ENCODE assay signal across 8 cellular contexts in genomic region chr19:33406521-33407139, GRCh38. TPM values are rescaled to one million over a fixed set of nuclear protein-coding genes. Genes with fewer than 3 reads are reported as not detected.
A peak's percentile ranks its signal among the peaks of the same experiment; 100 is the strongest.
DNase-seq lines count a peak whose midpoint lies in the region; ATAC-seq and TF ChIP-seq lines count a peak whose summit lies in the region.

No MANE protein-coding gene starts in this region.

- ATAC-seq in heart right ventricle (peak; percentile 59 to 83 (median 76)), GM18861 (IDR thresholded peaks at IDR 0.05; ENCODE audit: unreplicated experiment) (no peak), GM21381 (IDR thresholded peaks at IDR 0.05; ENCODE audit: unreplicated experiment) (no peak)

- H3K27me3 ChIP-seq in heart right ventricle (no peaks in the 10 kb centered on the region), sigmoid colon (no peaks in the 10 kb centered on the region)

- no peak overlapping the region for H3K4me3 ChIP-seq in heart right ventricle
- H3K4me3 ChIP-seq in sigmoid colon, result no peak overlapping the region

- H3K36me3 ChIP-seq in heart right ventricle, result peaks cover 0 to 20% (median 0%) of the 10 kb centered on the region in 9 donors
- peaks cover 0 to 14% (median 0%) of the 10 kb centered on the region in 4 donors for H3K36me3 ChIP-seq in sigmoid colon

- no peak overlapping the region for H3K27ac ChIP-seq in heart right ventricle
- no peak overlapping the region for H3K27ac ChIP-seq in sigmoid colon

- intact Hi-C loops in heart right ventricle (cut with DNase I) (loop anchor here (1.0 to 10.0 kb wide), 12 partner anchors 74 to 262 kb away; partner anchors contain the start of gene CEBPA (in 6 of the 10)), sigmoid colon (cut with DNase I) (loop anchor here (2.0 kb wide), 1 partner anchor 172 kb away; no protein-coding TSS in a partner anchor)

- TF ChIP-seq CTCF in heart right ventricle (IDR thresholded peaks at IDR 0.05) (peak; percentile 92 to 99 (median 96)), sigmoid colon (IDR thresholded peaks at IDR 0.05) (peak; percentile 86 to 97 (median 94))

- peak; percentile 67 for DNase-seq in G401 (ENCODE audit: low spot score)
- peak; percentile 44 to 54 for DNase-seq in Kasumi-1 (lab: John Stamatoyannopoulos, UW)
- peak; percentile 38 for DNase-seq in SW480 (ENCODE audit: low spot score)
- peak; percentile 52 for DNase-seq in activated naive CD8-positive, alpha-beta T cell treated with anti-CD3 and anti-CD28 coated beads, Interleukin-2, amount 50 U/mL, for 16 hours (ENCODE audit: low read depth, low spot score)
- DNase-seq in heart right ventricle, result peak; percentile 60 to 71
- peak; percentile 83 for DNase-seq in sigmoid colon

- H3K9me3 ChIP-seq in heart right ventricle, result no peaks in the 10 kb centered on the region
- no peaks in the 10 kb centered on the region for H3K9me3 ChIP-seq in sigmoid colon

- TF ChIP-seq POLR2A in sigmoid colon (IDR thresholded peaks at IDR 0.05), result no peak

- in situ Hi-C loops in G401 (cut with HindIII; ENCODE audit: low sequenced_read_pairs), result no loop called here

- 63 to 65% methylated on average over 13 of the region's 13 CpGs for WGBS in heart right ventricle, 2 donors
- 62 to 64% methylated on average over 13 of the region's 13 CpGs for WGBS in sigmoid colon, 2 donors

- H3K4me1 ChIP-seq in heart right ventricle, result peaks cover 0 to 20% (median 0%) of the 10 kb centered on the region in 9 donors
- H3K4me1 ChIP-seq in sigmoid colon, result peaks cover 0 to 18% (median 6%) of the 10 kb centered on the region in 4 donors

- no peak for TF ChIP-seq EP300 in sigmoid colon (IDR thresholded peaks at IDR 0.05)

RNA-seq across cellular contexts. Expression of gene CEBPG, which starts 33.1 kb away (rescaled TPM):
- 8.2 and 22.1 TPM in 2 replicates for total RNA-seq in G401 (2014; rRNA removed; shearing (Covaris generic))
- 10 to 100 TPM; 10.4 to 19.4 (median 13.4) TPM for total RNA-seq in heart right ventricle
- 10 to 100 TPM; 15.0 to 22.2 TPM for polyA plus RNA-seq in heart right ventricle
- total RNA-seq in sigmoid colon, result 10 to 100 TPM; 18.6 to 27.8 (median 23.0) TPM
- 10 to 100 TPM; 44.2 to 84.6 (median 64.9) TPM for polyA plus RNA-seq in sigmoid colon

Comparison
In these comparisons a context has a peak if more than half of its experiments do, and no peak if none do; other contexts are left out.
1. ATAC-seq: peak in heart right ventricle (8 of 8); none in GM18861 (single experiment) and GM21381 (single experiment).
2. Peak in every context shown above with its lines, with median percentiles within 50 percentile points of each other: DNase-seq.